Comparison of ENCODE assay signal across 1 cellular context in the genomic region with DNA sequence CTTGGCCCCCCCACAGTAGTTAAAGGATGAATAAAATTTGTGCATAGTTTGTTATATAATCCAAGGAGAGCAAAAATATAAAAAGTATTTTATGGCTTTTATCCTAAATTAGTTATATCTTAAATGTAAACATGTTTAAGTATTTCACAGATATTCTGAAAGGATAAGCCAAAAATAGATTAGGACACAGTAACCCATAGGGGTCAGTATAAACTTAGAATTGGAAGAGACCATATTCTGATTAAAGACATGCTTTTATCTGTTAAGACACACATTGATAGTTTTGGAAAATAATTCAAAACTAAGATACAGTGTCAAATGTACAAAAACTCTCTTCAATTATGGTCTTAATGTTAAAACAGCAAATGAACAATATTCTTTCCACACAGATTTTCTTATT.
TF ChIP-seq lines count a peak whose summit lies in the region.

No MANE protein-coding gene starts in this region.

TF ChIP-seq in WTC11, 78 proteins besides CTCF, POLR2A, EP300 and RAD21 (continued from another document):
- TF ChIP-seq, protein P1, sequence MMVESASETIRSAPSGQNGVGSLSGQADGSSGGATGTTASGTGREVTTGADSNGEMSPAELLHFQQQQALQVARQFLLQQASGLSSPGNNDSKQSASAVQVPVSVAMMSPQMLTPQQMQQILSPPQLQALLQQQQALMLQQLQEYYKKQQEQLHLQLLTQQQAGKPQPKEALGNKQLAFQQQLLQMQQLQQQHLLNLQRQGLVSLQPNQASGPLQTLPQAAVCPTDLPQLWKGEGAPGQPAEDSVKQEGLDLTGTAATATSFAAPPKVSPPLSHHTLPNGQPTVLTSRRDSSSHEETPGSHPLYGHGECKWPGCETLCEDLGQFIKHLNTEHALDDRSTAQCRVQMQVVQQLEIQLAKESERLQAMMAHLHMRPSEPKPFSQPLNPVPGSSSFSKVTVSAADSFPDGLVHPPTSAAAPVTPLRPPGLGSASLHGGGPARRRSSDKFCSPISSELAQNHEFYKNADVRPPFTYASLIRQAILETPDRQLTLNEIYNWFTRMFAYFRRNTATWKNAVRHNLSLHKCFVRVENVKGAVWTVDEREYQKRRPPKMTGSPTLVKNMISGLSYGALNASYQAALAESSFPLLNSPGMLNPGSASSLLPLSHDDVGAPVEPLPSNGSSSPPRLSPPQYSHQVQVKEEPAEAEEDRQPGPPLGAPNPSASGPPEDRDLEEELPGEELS (CRISPR knock-in tag; IDR thresholded peaks at IDR 0.05): no peak
- TF ChIP-seq, protein P2, sequence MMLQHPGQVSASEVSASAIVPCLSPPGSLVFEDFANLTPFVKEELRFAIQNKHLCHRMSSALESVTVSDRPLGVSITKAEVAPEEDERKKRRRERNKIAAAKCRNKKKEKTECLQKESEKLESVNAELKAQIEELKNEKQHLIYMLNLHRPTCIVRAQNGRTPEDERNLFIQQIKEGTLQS (CRISPR knock-in tag; conservative IDR thresholded peaks at IDR 0.05): no peak
- TF ChIP-seq JAZF1 (CRISPR knock-in tag; IDR thresholded peaks at IDR 0.05): no peak
- no peak for TF ChIP-seq NR3C1 (CRISPR knock-in tag; conservative IDR thresholded peaks at IDR 0.05; ENCODE audit: low read depth)
- TF ChIP-seq IRF2 (CRISPR knock-in tag; IDR thresholded peaks at IDR 0.05; ENCODE audit: borderline replicate concordance, low read depth): no peak
